8 cellular contexts compared by ENCODE assay signal in genomic region chr19:48991823-48992570, GRCh38. TPM values are rescaled to one million over a fixed set of nuclear protein-coding genes. Genes with fewer than 3 reads are reported as not detected.
DNase-seq lines count a peak whose midpoint lies in the region; ATAC-seq and TF ChIP-seq lines count a peak whose summit lies in the region.

No MANE protein-coding gene starts in this region.

- H3K9me2 ChIP-seq in GM23338 (ENCODE audit: insufficient read depth) (no peaks in the 10 kb centered on the region), SU-DHL-6 (replicated peaks; ENCODE audit: insufficient read depth, low read length) (no peaks in the 10 kb centered on the region)

- DNase-seq in AG04449 (ENCODE audit: low read depth, low spot score) (no peak), GM23338 (ENCODE audit: low spot score) (peak; percentile 64), epithelial cell of esophagus (ENCODE audit: low read depth) (peak; percentile 89), aorta (peak; percentile 84 to 85)

- peak overlapping the region; percentile 98 for H3K4me2 ChIP-seq in GM23338
- peak overlapping the region; percentile 91 for H3K4me2 ChIP-seq in SU-DHL-6 (ENCODE audit: low read depth, low read length, poor library complexity, severe bottlenecking)

- intact Hi-C loops in aorta (cut with DNase I): loop anchor here in 1 of 2 donors (2.0 to 10.0 kb wide), 2 partner anchors 27 to 153 kb away; partner anchors contain the start of gene FTL

- H3K4me3 Mint-ChIP-seq in GM23338: peak overlapping the region; percentile 96

- H2AFZ ChIP-seq in GM23338 (no peak overlapping the region), SU-DHL-6 (ENCODE audit: low read depth, low read length, severe bottlenecking) (peak overlapping the region; percentile 56)

- peaks cover 6% of the 10 kb centered on the region for H4K20me1 ChIP-seq in GM23338 (replicated peaks; ENCODE audit: insufficient read depth)
- H4K20me1 ChIP-seq in SU-DHL-6 (ENCODE audit: low read depth, low read length): no peaks in the 10 kb centered on the region

- 10 to 12% methylated on average over 10 of the region's 10 CpGs for WGBS in aorta, 2 donors

- H3K27me3 ChIP-seq in GM23338 (ENCODE audit: insufficient read depth): no peaks in the 10 kb centered on the region
- no peaks in the 10 kb centered on the region for H3K27me3 ChIP-seq in SU-DHL-6 (ENCODE audit: low read length)
- H3K27me3 ChIP-seq in mucosa of rectum (ENCODE audit: control insufficient read depth in 2 of 2, insufficient read depth in 2 of 2, low read length in 2 of 2): no peaks in the 10 kb centered on the region
- H3K27me3 ChIP-seq in aorta (ENCODE audit: control insufficient read depth in 1 of 2, insufficient read depth in 2 of 2, low read length in 1 of 2): no peaks in the 10 kb centered on the region

- H3K9me3 ChIP-seq in SU-DHL-6 (ENCODE audit: insufficient read depth, low read length) (no peaks in the 10 kb centered on the region), mucosa of rectum (ENCODE audit: control insufficient read depth in 2 of 2, low read length in 2 of 2) (no peaks in the 10 kb centered on the region), aorta (ENCODE audit: control insufficient read depth, low read length) (no peaks in the 10 kb centered on the region)

- peaks cover 14% of the 10 kb centered on the region for H3K27me3 Mint-ChIP-seq in GM23338 (ENCODE audit: insufficient read depth, low read depth, poor library complexity)

- peak overlapping the region; percentile 92 for H3K9ac ChIP-seq in SU-DHL-6 (ENCODE audit: low read length)
- H3K9ac ChIP-seq in mucosa of rectum (ENCODE audit: low read depth in 1 of 2, low read length in 2 of 2): peak overlapping the region; percentile 87 to 95

- peaks cover 34% of the 10 kb centered on the region for H3K36me3 Mint-ChIP-seq in GM23338 (ENCODE audit: low read depth)

- H3K4me1 ChIP-seq in GM23338 (ENCODE audit: insufficient read depth) (peaks cover 13% of the 10 kb centered on the region; the same call in 1 of the 2 replicates), mucosa of rectum (ENCODE audit: control insufficient read depth in 2 of 2, insufficient read depth in 2 of 2, low read length in 2 of 2) (peaks cover 16% of the 10 kb centered on the region in 2 donors), aorta (ENCODE audit: control insufficient read depth in 1 of 2, insufficient read depth in 2 of 2, low read length in 2 of 2) (no peaks in the 10 kb centered on the region)

- ATAC-seq in GM23338 (peak; percentile 34), aorta (ENCODE audit: low FRiP score) (peak; percentile 76), HG02938 (IDR thresholded peaks at IDR 0.05; ENCODE audit: unreplicated experiment) (no peak), GM18858 (IDR thresholded peaks at IDR 0.05; ENCODE audit: unreplicated experiment) (no peak)

- H3K79me2 ChIP-seq in GM23338 (replicated peaks; ENCODE audit: insufficient read depth) (peaks cover 47% of the 10 kb centered on the region), SU-DHL-6 (ENCODE audit: insufficient read depth, low read length) (peaks cover 43% of the 10 kb centered on the region)

- CTCF ChIA-PET in AG04449 (lab: Yijun Ruan, JAX): interaction anchor here (0.7 to 6.8 kb wide), 30 partner anchors 7 to 234 kb away, joined by 3 to 128 read pairs (median 4); partner anchors contain the start of genes BAX and CGB7

- TF ChIP-seq CTCF in AG04449 (IDR thresholded peaks at IDR 0.05; ENCODE audit: insufficient read depth, low read length, missing control alignments) (no peak), GM23338 (conservative IDR thresholded peaks at IDR 0.05; ENCODE audit: low read depth in 2 of 2) (no peak), SU-DHL-6 (IDR thresholded peaks at IDR 0.05; ENCODE audit: insufficient read depth, low read length, poor library complexity, severe bottlenecking) (no peak), epithelial cell of esophagus (IDR thresholded peaks at IDR 0.05; ENCODE audit: insufficient read depth, low read depth, low read length, missing control alignments) (no peak)

- no peak overlapping the region for H3K27ac ChIP-seq in GM23338 (ENCODE audit: low read depth)
- H3K27ac ChIP-seq in SU-DHL-6 (ENCODE audit: low read depth, low read length): 0 out of 2 replicates have a peak overlapping the region, but pooled peaks have one; percentile 38
- H3K27ac ChIP-seq in mucosa of rectum (ENCODE audit: low read depth in 2 of 2, low read length in 2 of 2): peak overlapping the region; percentile 98
- peak overlapping the region; percentile 31 to 100 for H3K27ac ChIP-seq in aorta (ENCODE audit: low read depth in 1 of 2, low read length in 2 of 2)

- H3K36me3 ChIP-seq in GM23338 (ENCODE audit: insufficient read depth) (peaks cover 6% of the 10 kb centered on the region), SU-DHL-6 (ENCODE audit: low read length) (no peaks in the 10 kb centered on the region), mucosa of rectum (ENCODE audit: control insufficient read depth in 2 of 2, insufficient read depth in 2 of 2, low read length in 2 of 2) (peaks cover 0 to 19% of the 10 kb centered on the region in 2 donors), aorta (ENCODE audit: control insufficient read depth in 1 of 2, insufficient read depth in 2 of 2, low read length in 1 of 2) (peaks cover 0 to 4% of the 10 kb centered on the region in 2 donors)

- H3K4me3 ChIP-seq in AG04449 (ENCODE audit: low read depth, low read length) (peak overlapping the region; percentile 97), GM23338 (peak overlapping the region; percentile 100), SU-DHL-6 (ENCODE audit: insufficient read depth, low read length, poor library complexity, severe bottlenecking) (peak overlapping the region; percentile 97), epithelial cell of esophagus (ENCODE audit: low read length) (peak overlapping the region; percentile 90), mucosa of rectum (ENCODE audit: low read length in 2 of 2) (peak overlapping the region; percentile 88 to 99), aorta (ENCODE audit: low read length in 2 of 2) (peak overlapping the region; percentile 44 to 97)

- H3K9me3 Mint-ChIP-seq in GM23338: no peaks in the 10 kb centered on the region

- POLR2A ChIA-PET in AG04449 (lab: Yijun Ruan, JAX): interaction anchor here (0.6 to 2.5 kb wide), 9 partner anchors 8 to 120 kb away, joined by 3 to 10 read pairs (median 4); partner anchors contain the start of genes CGB7 and PPP1R15A

- H3K27ac Mint-ChIP-seq in GM23338: peak overlapping the region; percentile 97

- H3F3A ChIP-seq in GM23338 (replicated peaks; ENCODE audit: low read depth) (0 out of 2 replicates have a peak, but pooled peaks cover 3% of the 10 kb centered on the region), SU-DHL-6 (ENCODE audit: insufficient read depth) (no peaks in the 10 kb centered on the region)

- H3K4me1 Mint-ChIP-seq in GM23338: peaks cover 24% of the 10 kb centered on the region

TF ChIP-seq in GM23338, 12 proteins besides CTCF, POLR2A, EP300 and RAD21 (continues in another document):
- TF ChIP-seq EZH2phosphoT487 (IDR thresholded peaks at IDR 0.05; ENCODE audit: unreplicated experiment): no peak
- TF ChIP-seq POLR2AphosphoS5 (IDR thresholded peaks at IDR 0.05; ENCODE audit: low read depth): no peak
- TF ChIP-seq REST (IDR thresholded peaks at IDR 0.05; ENCODE audit: unreplicated experiment): no peak
- no peak for TF ChIP-seq EZH2 (IDR thresholded peaks at IDR 0.05; ENCODE audit: low read depth, unreplicated experiment)
- no peak for TF ChIP-seq STAT1 (IDR thresholded peaks at IDR 0.05; ENCODE audit: unreplicated experiment)
- no peak for TF ChIP-seq CREB1 (CRISPR knock-in tag; IDR thresholded peaks at IDR 0.05; ENCODE audit: low read depth)

RNA-seq across cellular contexts. Expression of gene GYS1, which starts 1.1 kb away (rescaled TPM):
- total RNA-seq in GM23338 (2014; rRNA removed; shearing (Covaris generic)): 23.1 and 28.9 TPM in 2 replicates
- polyA plus RNA-seq in GM23338 (2016; fragmentation: Nextera tagmentation; extraction: Ambion mirVana): 15.9 and 19.9 TPM in 2 replicates
- total RNA-seq in aorta: 10 to 100 TPM; 47.5 to 61.9 TPM
- 10 to 100 TPM; 21.5 to 31.7 TPM for polyA plus RNA-seq in aorta

RNA-seq across cellular contexts. Expression of gene RUVBL2, which starts 1.7 kb away (rescaled TPM):
- 222 and 252 TPM in 2 replicates for total RNA-seq in GM23338 (2014; rRNA removed; shearing (Covaris generic))
- polyA plus RNA-seq in GM23338 (2016; fragmentation: Nextera tagmentation; extraction: Ambion mirVana) (194 and 196 TPM in 2 replicates), aorta (10 to 100 TPM; 34.6 to 62.2 TPM)
- total RNA-seq in aorta: 10 to 100 TPM; 28.9 to 42.1 TPM

RNA-seq across cellular contexts. Expression of gene LHB, which starts 24.9 kb away (rescaled TPM):
- 1.9 TPM in 1 of 2 replicates, not detected in the other for total RNA-seq in GM23338 (2014; rRNA removed; shearing (Covaris generic))
- 0.76 TPM in 1 of 2 replicates, not detected in the other for polyA plus RNA-seq in GM23338 (2016; fragmentation: Nextera tagmentation; extraction: Ambion mirVana)
- total RNA-seq in aorta: under 1 TPM in 1 of 2 donors, not detected in 1; 0.84 TPM
- 1 to 10 TPM; 1.8 to 2.2 TPM for polyA plus RNA-seq in aorta

RNA-seq across cellular contexts. Expression of gene FTL, which starts 26.9 kb away (rescaled TPM):
- 1,625 and 2,064 TPM in 2 replicates for total RNA-seq in GM23338 (2014; rRNA removed; shearing (Covaris generic))
- polyA plus RNA-seq in GM23338 (2016; fragmentation: Nextera tagmentation; extraction: Ambion mirVana) (5,278 and 5,436 TPM in 2 replicates), aorta (over 10,000 TPM in 1 of 2 donors, 1,000 to 10,000 TPM in 1; 6,798 to 17,889 TPM)
- 1,000 to 10,000 TPM; 3,184 to 3,823 TPM for total RNA-seq in aorta

RNA-seq across cellular contexts. Expression of gene CGB3, which starts 32.1 kb away (rescaled TPM):
- total RNA-seq in GM23338 (2014; rRNA removed; shearing (Covaris generic)): not detected in 2 replicates
- not detected in 2 replicates for polyA plus RNA-seq in GM23338 (2016; fragmentation: Nextera tagmentation; extraction: Ambion mirVana)
- total RNA-seq in aorta: not detected
- polyA plus RNA-seq in aorta: not detected

Comparison
In these comparisons a context has a peak if more than half of its experiments do, and no peak if none do; other contexts are left out.
1. ATAC-seq: peak in GM23338 (single experiment) and aorta (single experiment); none in HG02938 (single experiment) and GM18858 (single experiment).
2. Peak in every context shown above with its lines, with median percentiles within 50 percentile points of each other: H3K4me3 ChIP-seq.